ENCODE assay signal across 1 cellular context in genomic region chr11:66593303-66593635, GRCh38.
A peak's percentile ranks its signal among the peaks of the same experiment; 100 is the strongest.
TF ChIP-seq lines count a peak whose summit lies in the region.

No MANE protein-coding gene starts in this region.

TF ChIP-seq in GM12878, 131 proteins besides CTCF, POLR2A, EP300 and RAD21 (continued from another document):
- TF ChIP-seq IRF5 (IDR thresholded peaks at IDR 0.05; ENCODE audit: borderline replicate concordance) (no peak), PAX8 (IDR thresholded peaks at IDR 0.05) (no peak), RB1 (IDR thresholded peaks at IDR 0.05; ENCODE audit: borderline replicate concordance) (0 out of 2 replicates have a peak, but pooled peaks have one; percentile 23), BACH1 (IDR thresholded peaks at IDR 0.05; ENCODE audit: borderline replicate concordance) (0 out of 2 replicates have a peak, but pooled peaks have one; percentile 7), SMAD1 (IDR thresholded peaks at IDR 0.05; ENCODE audit: low read depth, partially characterized antibody) (peak; percentile 48), HDAC2 (IDR thresholded peaks at IDR 0.05) (no peak), MAX (IDR thresholded peaks at IDR 0.05; ENCODE audit: low read depth, low read length) (no peak), TCF7 (IDR thresholded peaks at IDR 0.05; ENCODE audit: borderline replicate concordance) (no peak), STAT1 (conservative IDR thresholded peaks at IDR 0.05) (no peak), E2F8 (IDR thresholded peaks at IDR 0.05; ENCODE audit: low read depth, partially characterized antibody) (no peak), SMC3 (IDR thresholded peaks at IDR 0.05; ENCODE audit: borderline replicate concordance, low read length) (no peak), TCF3 (IDR thresholded peaks at IDR 0.05; ENCODE audit: borderline replicate concordance, insufficient read depth, low read depth, low read length) (no peak), LARP7 (IDR thresholded peaks at IDR 0.05) (peak; percentile 39; the same call in 1 of the 2 replicates), NR2F1 (conservative IDR thresholded peaks at IDR 0.05) (no peak), HSF1 (IDR thresholded peaks at IDR 0.05; ENCODE audit: low read depth, low read length) (no peak), HDGF (IDR thresholded peaks at IDR 0.05) (peak; percentile 51; the same call in 1 of the 2 replicates), CEBPB (IDR thresholded peaks at IDR 0.05; ENCODE audit: borderline replicate concordance in 1 of 2, low read depth in 2 of 2, low read length in 2 of 2) (no peak), CUX1 (IDR thresholded peaks at IDR 0.05; ENCODE audit: insufficient replicate concordance, low read depth, low read length) (no peak), ZNF207 (IDR thresholded peaks at IDR 0.05; ENCODE audit: borderline replicate concordance) (no peak), RELA (IDR thresholded peaks at IDR 0.05; ENCODE audit: borderline replicate concordance, partially characterized antibody) (no peak), FOXK2 (IDR thresholded peaks at IDR 0.05) (peak; percentile 65)
TF ChIP-seq in GM12878: peak in this region for 13.
